In genomic region chr5:149731617-149732400, GRCh38 we compare ENCODE assay signal across 8 cellular contexts. TPM values are rescaled to one million over a fixed set of nuclear protein-coding genes. Genes with fewer than 3 reads are reported as not detected.
A peak's percentile ranks its signal among the peaks of the same experiment; 100 is the strongest.
DNase-seq lines count a peak whose midpoint lies in the region; ATAC-seq, FAIRE-seq and TF ChIP-seq lines count a peak whose summit lies in the region.

No MANE protein-coding gene starts in this region.

- peaks cover 29% of the 10 kb centered on the region for H3K4me1 ChIP-seq in HepG2 (ENCODE audit: insufficient read depth, low read length)

- no peaks in the 10 kb centered on the region for H3K9me3 ChIP-seq in HepG2 (ENCODE audit: low read length)

- peak; percentile 68 for DNase-seq in GM12892 (ENCODE audit: insufficient read length)
- peak; percentile 12 for DNase-seq in NCI-H2196 treated with DMSO at 0.1 percent for 48 hours (lab: John Stamatoyannopoulos, UW; ENCODE audit: unreplicated experiment)
- peak; percentile 87 for DNase-seq in activated CD4-positive, alpha-beta T cell treated with anti-CD3 and anti-CD28 coated beads, Interleukin-2, amount 10 ng/mL, durations not matched to agents 24 days and 14 days
- no peak for DNase-seq in HepG2 (ENCODE audit: low spot score)
- DNase-seq in stimulated activated CD4-positive, alpha-beta T cell treated with anti-CD3 and anti-CD28 coated beads, Interleukin-2, amount 100 ng/mL, for 48 hours: peak; percentile 63 to 73
- DNase-seq in DMS79 treated with DMSO at 0.1 percent for 48 hours (lab: John Stamatoyannopoulos, UW): no peak

- H3K27ac ChIP-seq in HepG2 (ENCODE audit: extremely low read length, insufficient read depth, low read length): no peak overlapping the region

- peaks cover 7% of the 10 kb centered on the region for H3K4me1 Mint-ChIP-seq in activated CD4-positive, alpha-beta T cell treated with anti-CD3 and anti-CD28 coated beads, Interleukin-2, amount 10 ng/mL, durations not matched to agents 24 days and 14 days
- H3K4me1 Mint-ChIP-seq in dendritic cell treated with granulocyte-macrophage colony-stimulating factor and Interleukin-4, amounts not matched to agents 40 ng/mL and 50 ng/mL, for 4 days (ENCODE audit: low read depth): peaks cover 49% of the 10 kb centered on the region

- WGBS in HepG2 (ENCODE audit: low lambda C conversion rate): 1% methylated on average over 14 of the region's 79 CpGs

- peak overlapping the region; percentile 87 for H3K27ac Mint-ChIP-seq in activated CD4-positive, alpha-beta T cell treated with anti-CD3 and anti-CD28 coated beads, Interleukin-2, amount 10 ng/mL, durations not matched to agents 24 days and 14 days
- H3K27ac Mint-ChIP-seq in dendritic cell treated with granulocyte-macrophage colony-stimulating factor and Interleukin-4, amounts not matched to agents 40 ng/mL and 50 ng/mL, for 4 days: peak overlapping the region; percentile 95

- H3K9me3 Mint-ChIP-seq in activated CD4-positive, alpha-beta T cell treated with anti-CD3 and anti-CD28 coated beads, Interleukin-2, amount 10 ng/mL, durations not matched to agents 24 days and 14 days: no peaks in the 10 kb centered on the region
- no peaks in the 10 kb centered on the region for H3K9me3 Mint-ChIP-seq in dendritic cell treated with granulocyte-macrophage colony-stimulating factor and Interleukin-4, amounts not matched to agents 40 ng/mL and 50 ng/mL, for 4 days

- no peaks in the 10 kb centered on the region for H3K36me3 Mint-ChIP-seq in activated CD4-positive, alpha-beta T cell treated with anti-CD3 and anti-CD28 coated beads, Interleukin-2, amount 10 ng/mL, durations not matched to agents 24 days and 14 days (ENCODE audit: low read depth)
- peaks cover 46% of the 10 kb centered on the region for H3K36me3 Mint-ChIP-seq in dendritic cell treated with granulocyte-macrophage colony-stimulating factor and Interleukin-4, amounts not matched to agents 40 ng/mL and 50 ng/mL, for 4 days (ENCODE audit: low read depth)

- H2AFZ ChIP-seq in HepG2 (ENCODE audit: low read length): no peak overlapping the region

- H3K4me3 Mint-ChIP-seq in activated CD4-positive, alpha-beta T cell treated with anti-CD3 and anti-CD28 coated beads, Interleukin-2, amount 10 ng/mL, durations not matched to agents 24 days and 14 days: peak overlapping the region; percentile 87
- peak overlapping the region; percentile 91 for H3K4me3 Mint-ChIP-seq in dendritic cell treated with granulocyte-macrophage colony-stimulating factor and Interleukin-4, amounts not matched to agents 40 ng/mL and 50 ng/mL, for 4 days

- ATAC-seq in HG02642 (IDR thresholded peaks at IDR 0.05; ENCODE audit: poor library complexity, unreplicated experiment) (peak; percentile 46), HepG2 (peak; percentile 31)

- in situ Hi-C loops in HepG2 (cut with HindIII; ENCODE audit: extremely low pct_ligation_motif_present, low pct_unique_long_range_greater_than_20kb): no loop called here

- peaks cover 1 to 18% of the 10 kb centered on the region in 2 experiments; a peak in 3 of 5 replicates for H3K27me3 ChIP-seq in HepG2 (ENCODE audit: control insufficient read depth in 1 of 2, insufficient read depth in 2 of 2, low read length in 2 of 2)

- TF ChIP-seq POLR2A in GM12892 (IDR thresholded peaks at IDR 0.05; ENCODE audit: low read depth, low read length) (peak; percentile 67), HepG2 (IDR thresholded peaks at IDR 0.05; ENCODE audit: insufficient read depth in 1 of 2, low read depth in 2 of 2, low read length in 2 of 2) (no peak)

- intact Hi-C loops in activated CD4-positive, alpha-beta T cell treated with anti-CD3 and anti-CD28 coated beads, Interleukin-2, amount 10 ng/mL, durations not matched to agents 24 days and 14 days (cut with micrococcal nuclease): loop anchor here (1.0 to 10.0 kb wide), 6 partner anchors 80 to 1523 kb away; partner anchors contain the start of genes GM2A, GRPEL2, HMGXB3 and SLC26A2
- intact Hi-C loops in dendritic cell treated with granulocyte-macrophage colony-stimulating factor and Interleukin-4, amounts not matched to agents 40 ng/mL and 50 ng/mL, for 4 days (cut with micrococcal nuclease): loop anchor here (1.0 to 5.0 kb wide), 3 partner anchors 51 to 95 kb away; no protein-coding TSS in a partner anchor
- intact Hi-C loops in HepG2 (cut with micrococcal nuclease; ENCODE audit: unreplicated experiment): no loop called here

- TF ChIP-seq CTCF in HepG2 (CRISPR knock-in tag; IDR thresholded peaks at IDR 0.05): no peak

- TF ChIP-seq RAD21 in HepG2 (CRISPR knock-in tag; IDR thresholded peaks at IDR 0.05): no peak

- H3K27me3 Mint-ChIP-seq in activated CD4-positive, alpha-beta T cell treated with anti-CD3 and anti-CD28 coated beads, Interleukin-2, amount 10 ng/mL, durations not matched to agents 24 days and 14 days: peaks cover 10% of the 10 kb centered on the region
- H3K27me3 Mint-ChIP-seq in dendritic cell treated with granulocyte-macrophage colony-stimulating factor and Interleukin-4, amounts not matched to agents 40 ng/mL and 50 ng/mL, for 4 days: no peaks in the 10 kb centered on the region

- CTCF ChIA-PET in HepG2 (lab: Yijun Ruan, JAX; ENCODE audit: low intra/inter-chr PET ratio, low total read pairs): no interaction called here

- H3K4me2 ChIP-seq in HepG2 (ENCODE audit: low read depth, low read length): peak overlapping the region; percentile 80

- no peaks in the 10 kb centered on the region for H3K79me2 ChIP-seq in HepG2 (ENCODE audit: insufficient read depth, low read length)

- FAIRE-seq in GM12892 (lab: Jason Lieb, UNC) (peak; percentile 94), HepG2 (lab: Jason Lieb, UNC) (no peak)

- H4K20me1 ChIP-seq in HepG2 (ENCODE audit: insufficient read depth, low read length): 0 out of 2 replicates have a peak, but pooled peaks cover 4% of the 10 kb centered on the region

- POLR2A ChIA-PET in HepG2 (lab: Yijun Ruan, JAX): no interaction called here

- H3K4me3 ChIP-seq in HepG2 (replicated peaks in 1 of 3; ENCODE audit: insufficient read depth in 1 of 3, low read depth in 2 of 3, low read length in 3 of 3): peak overlapping the region; percentile 63 to 78 (median 71)

- BruUV-seq in HepG2 (replicated peaks; lab: Mats Ljungman, UMichigan): no TSS peak

- H3K36me3 ChIP-seq in HepG2 (replicated peaks in 1 of 2; ENCODE audit: control insufficient read depth in 1 of 2, insufficient read depth in 2 of 2, low read length in 2 of 2): no peaks in the 10 kb centered on the region

- H3K9ac ChIP-seq in HepG2 (ENCODE audit: insufficient read depth, low read depth, low read length): peak overlapping the region; percentile 39

- TF ChIP-seq EP300 in HepG2 (IDR thresholded peaks at IDR 0.05; ENCODE audit: low read depth in 2 of 2, low read length in 2 of 2) (no peak), HepG2 (CRISPR knock-in tag; IDR thresholded peaks at IDR 0.05; ENCODE audit: borderline replicate concordance) (no peak)

TF ChIP-seq in HepG2, 621 proteins besides CTCF, POLR2A, EP300 and RAD21 (continues in another document):
- no peak for TF ChIP-seq NFKBIZ (CRISPR knock-in tag; IDR thresholded peaks at IDR 0.05)
- TF ChIP-seq SAFB2 (CRISPR knock-in tag; IDR thresholded peaks at IDR 0.05; ENCODE audit: borderline replicate concordance, low read depth): no peak
- no peak for TF ChIP-seq CREB3 (CRISPR knock-in tag; IDR thresholded peaks at IDR 0.05)
- no peak for TF ChIP-seq DMAP1 (CRISPR knock-in tag; IDR thresholded peaks at IDR 0.05)

RNA-seq across cellular contexts. Expression of gene PPARGC1B, which starts 1.7 kb away (rescaled TPM):
- polyA plus RNA-seq in GM12892 (2012; ENCODE audit: missing spikeins): 4.7 TPM
- 10.5 and 10.6 TPM in 2 replicates for total RNA-seq in activated CD4-positive, alpha-beta T cell treated with anti-CD3 and anti-CD28 coated beads, Interleukin-2, amount 10 ng/mL, durations not matched to agents 24 days and 14 days
- total RNA-seq in HepG2 (2016; rRNA removed; fragmentation: Illumina TruSeq; extraction: Trizol): 0.73 and 1.1 TPM in 2 replicates
- total RNA-seq in HepG2 (2016; cell fraction: cytosol; rRNA removed; fragmentation: Illumina TruSeq; extraction: Trizol; ENCODE audit: low read depth): 0.30 and 0.35 TPM in 2 replicates
- total RNA-seq in HepG2 (2016; cell fraction: insoluble cytoplasmic fraction; rRNA removed; fragmentation: Illumina TruSeq; extraction: Trizol): 0.76 and 0.92 TPM in 2 replicates
- 0.41 and 0.49 TPM in 2 replicates for total RNA-seq in HepG2 (2016; cell fraction: membrane; rRNA removed; fragmentation: Illumina TruSeq; extraction: Trizol)
- 1.4 and 2.4 TPM in 2 replicates for total RNA-seq in HepG2 (2016; cell fraction: nucleus; rRNA removed; fragmentation: Illumina TruSeq; extraction: Trizol)
- 0.13 and 0.24 TPM in 2 replicates for polyA plus RNA-seq in HepG2 (2011; rRNA removed)
- 0.11 and 0.12 TPM in 2 replicates for polyA plus RNA-seq in HepG2 (2011; cell fraction: cytosol; rRNA removed)
- polyA plus RNA-seq in HepG2 (2011; cell fraction: nucleus; rRNA removed): 1.3 and 1.4 TPM in 2 replicates
- 0.12 and 0.28 TPM in 2 replicates for polyA plus RNA-seq in HepG2 (2012)
- 0.07 and 0.09 TPM in 2 replicates for polyA plus RNA-seq in HepG2 (2016; cell fraction: cytosol; fragmentation: Illumina TruSeq; extraction: Trizol; ENCODE audit: low read depth)
- polyA plus RNA-seq in HepG2 (2016; cell fraction: insoluble cytoplasmic fraction; fragmentation: Illumina TruSeq; extraction: Trizol; ENCODE audit: low read depth): 0.50 and 0.53 TPM in 2 replicates
- polyA plus RNA-seq in HepG2 (2016; cell fraction: membrane; fragmentation: Illumina TruSeq; extraction: Trizol; ENCODE audit: low read depth): 0.06 and 0.14 TPM in 2 replicates
- polyA plus RNA-seq in HepG2 (2016; cell fraction: nucleus; fragmentation: Illumina TruSeq; extraction: Trizol; ENCODE audit: insufficient read depth, low read depth): 1.8 and 2.1 TPM in 2 replicates
- 0.78 and 4.8 TPM in 2 replicates for polyA minus RNA-seq in HepG2 (2011; rRNA and poly(A)+ RNA removed; ENCODE audit: low replicate concordance)
- polyA minus RNA-seq in HepG2 (2011; cell fraction: cytosol; rRNA and poly(A)+ RNA removed): 0.35 and 0.40 TPM in 2 replicates
- 0.90 and 1.1 TPM in 2 replicates for polyA minus RNA-seq in HepG2 (2011; cell fraction: nucleus; rRNA and poly(A)+ RNA removed)

Comparison
In these comparisons a context has a peak if more than half of its experiments do, and no peak if none do; other contexts are left out.
1. DNase-seq: peak in GM12892 (single experiment), NCI-H2196 treated with DMSO at 0.1 percent for 48 hours (single experiment), activated CD4-positive, alpha-beta T cell treated with anti-CD3 and anti-CD28 coated beads, Interleukin-2, amount 10 ng/mL, durations not matched to agents 24 days and 14 days (single experiment) and stimulated activated CD4-positive, alpha-beta T cell treated with anti-CD3 and anti-CD28 coated beads, Interleukin-2, amount 100 ng/mL, for 48 hours (2 of 2); none in HepG2 (single experiment) and DMS79 treated with DMSO at 0.1 percent for 48 hours (single experiment).